In the genomic region with DNA sequence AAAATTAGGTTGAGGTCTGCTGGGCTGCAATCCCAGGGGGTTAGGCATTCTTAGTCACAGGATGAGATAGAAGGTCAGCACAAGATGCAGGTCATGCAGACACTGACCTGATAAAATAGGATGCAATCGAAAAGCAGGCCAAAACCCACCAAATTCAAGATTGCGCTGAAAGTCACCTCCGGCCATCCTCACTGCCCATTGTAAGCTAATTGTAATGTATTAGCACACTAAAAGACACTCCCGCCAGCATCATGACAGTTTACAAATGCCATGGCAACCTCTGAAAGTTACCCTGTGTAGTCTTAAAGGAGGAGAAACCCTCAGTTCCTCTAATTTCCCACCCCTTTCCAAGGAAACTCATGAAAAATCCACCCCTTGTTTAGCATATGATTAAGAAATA, we compare ENCODE assay signal across 18 cellular contexts. TPM values are rescaled to one million over a fixed set of nuclear protein-coding genes. Genes with fewer than 3 reads are reported as not detected.
"Had no signal": no experiment of that assay in that cellular context is flagged by ENCODE, and none has a peak within 500 bp of the region (broad histone marks: within the 10 kb centered on the region; RNA-seq: fewer than 3 reads in every experiment).

No MANE protein-coding gene starts in this region.

- H3K4me3 ChIP-seq: breast epithelium, coronary artery, pancreas, right lobe of liver, smooth muscle cell, transverse colon had no signal

- DNase-seq: activated CD4-positive, alpha-beta T cell treated with anti-CD3 and anti-CD28 coated beads, Interleukin-2, amount 50 U/mL, for 48 hours; activated gamma-delta T cell; erythroblast; left cardiac atrium; natural killer cell; pancreas; right lobe of liver; stimulated activated CD4-positive, alpha-beta T cell treated with anti-CD3 and anti-CD28 coated beads, Interleukin-4, amount 100 ng/mL, for 4 hours; stimulated activated naive CD8-positive, alpha-beta T cell treated with anti-CD3 and anti-CD28 coated beads, Interleukin-15, Interleukin-2, amounts not matched to agents 100 U/mL and 50 U/mL, for 24 hours; substantia nigra; SW 1271; T-helper 2 cell; transverse colon had no signal

- ATAC-seq: left cardiac atrium; natural killer cell; pancreas; right lobe of liver; stimulated activated naive CD8-positive, alpha-beta T cell treated with anti-CD3 and anti-CD28 coated beads, Interleukin-15, Interleukin-2, amounts not matched to agents 100 U/mL and 50 U/mL, for 24 hours had no signal

- H3K9me3 ChIP-seq: breast epithelium, pancreas, right lobe of liver, transverse colon had no signal

- H3K4me2 ChIP-seq: smooth muscle cell had no signal

- H3K4me1 ChIP-seq: breast epithelium, pancreas, right lobe of liver had no signal

- H3K27me3 ChIP-seq: breast epithelium, pancreas, right lobe of liver, transverse colon had no signal

- H3K36me3 ChIP-seq: breast epithelium, pancreas, right lobe of liver, transverse colon had no signal

- H3K27ac ChIP-seq: breast epithelium, coronary artery, pancreas, right lobe of liver, transverse colon, VCaP had no signal

RNA-seq across cellular contexts. Expression of a gene that starts 28.3 kb away (rescaled TPM):
- total RNA-seq: lower leg skin had no signal
- polyA plus RNA-seq: smooth muscle cell had no signal
